In the genomic region with DNA sequence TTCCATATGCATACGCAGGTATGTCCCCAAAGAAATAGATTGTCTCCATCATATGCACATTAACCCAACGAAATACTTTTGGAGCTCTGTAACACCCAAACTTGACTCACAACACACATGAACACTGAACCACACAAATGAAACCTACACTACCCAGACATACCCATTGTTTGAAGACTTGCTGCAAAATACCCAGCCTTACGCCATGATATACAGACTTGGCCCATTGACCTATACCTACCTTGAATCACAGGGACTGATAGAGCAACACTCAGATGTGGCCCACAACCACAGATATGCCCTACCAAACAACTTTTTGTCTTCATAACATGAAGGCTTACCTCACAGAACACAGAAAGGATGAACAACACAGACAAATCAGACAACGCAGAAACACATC, we compare ENCODE assay signal across 9 cellular contexts. TPM values are rescaled to one million over a fixed set of nuclear protein-coding genes. Genes with fewer than 3 reads are reported as not detected.
"Had no signal": no experiment of that assay in that cellular context is flagged by ENCODE, and none has a peak within 500 bp of the region (broad histone marks: within the 10 kb centered on the region; RNA-seq: fewer than 3 reads in every experiment).

No MANE protein-coding gene starts in this region.

- H3K4me3 ChIP-seq: GM23338, HAP-1, K562 had no signal

- DNase-seq: H7, HFFc6, KG1 had no signal

- H2AFZ ChIP-seq: GM23338 had no signal

- ATAC-seq: GM23338, HCT116, HepG2, K562 had no signal

- FAIRE-seq: K562 had no signal

- H3K27ac ChIP-seq: HL-60 had no signal

- H3K4me1 ChIP-seq: HAP-1 had no signal

- H3K9me3 ChIP-seq: HAP-1 had no signal

- H3K4me2 ChIP-seq: GM23338 had no signal

RNA-seq across cellular contexts. Expression of a gene that starts 15.9 kb away (rescaled TPM):
- total RNA-seq: HepG2 had no signal
